8 cellular contexts compared by ENCODE assay signal in the genomic region with DNA sequence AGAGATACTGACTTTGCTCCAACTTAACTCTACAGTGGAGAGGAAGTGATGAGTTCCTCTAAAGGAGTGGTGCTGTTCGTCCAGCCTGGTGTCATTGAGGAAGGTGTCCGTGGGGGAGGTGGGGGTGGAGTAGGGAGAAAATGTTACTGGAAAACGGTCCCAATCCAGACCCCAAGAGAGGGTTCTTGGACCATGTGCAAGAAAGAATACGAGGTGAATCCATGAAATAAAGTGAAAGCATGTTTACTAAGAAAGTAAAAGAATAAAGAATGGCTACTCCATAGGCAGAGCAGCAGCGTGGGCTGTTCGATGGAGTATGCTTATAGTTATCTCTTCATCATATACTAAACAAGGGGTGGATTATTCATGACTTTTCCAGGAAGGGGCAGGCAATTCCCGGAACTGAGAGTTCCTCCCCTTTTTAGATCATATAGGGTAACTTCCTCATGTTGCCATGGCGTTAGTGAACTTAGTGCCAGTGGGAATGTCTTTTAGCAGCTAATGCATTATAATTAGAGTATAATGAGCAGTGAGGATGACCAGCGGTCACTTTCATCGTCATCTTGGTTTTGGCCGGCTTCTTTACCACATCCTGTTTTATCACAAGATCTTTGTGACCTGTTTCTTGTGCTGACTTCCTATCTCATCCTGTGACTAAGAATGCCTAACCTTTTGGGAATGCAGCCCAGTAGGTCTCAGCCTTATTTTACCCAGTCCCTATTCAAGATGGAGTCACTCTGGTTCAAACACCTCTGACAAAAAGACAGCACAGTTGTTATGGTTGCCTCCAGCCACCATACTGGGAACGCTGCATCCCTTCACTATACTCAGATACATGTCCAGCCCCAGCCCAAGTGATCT. TPM values are rescaled to one million over a fixed set of nuclear protein-coding genes. Genes with fewer than 3 reads are reported as not detected.
DNase-seq lines count a peak whose midpoint lies in the region; ATAC-seq and TF ChIP-seq lines count a peak whose summit lies in the region.

No MANE protein-coding gene starts in this region.

- no peak overlapping the region for H3K4me2 ChIP-seq in DND-41 (ENCODE audit: insufficient read depth, low read length)

- DNase-seq in DND-41 (peak; percentile 71), T-helper 17 cell (no peak), colonic mucosa (peak; percentile 38), psoas muscle (peak in 1 of 2 donors; percentile 26), NCI-H1105 (lab: John Stamatoyannopoulos, UW) (no peak), ureter (ENCODE audit: low spot score) (no peak), mesenteric fat pad (ENCODE audit: low spot score) (no peak), middle frontal gyrus (ENCODE audit: extremely low spot score, low spot score) (no peak)

- no peaks in the 10 kb centered on the region for H3K27me3 ChIP-seq in DND-41 (ENCODE audit: insufficient read depth, low read length, poor library complexity)
- H3K27me3 ChIP-seq in colonic mucosa, result no peaks in the 10 kb centered on the region
- H3K27me3 ChIP-seq in psoas muscle (ENCODE audit: insufficient read depth in 3 of 3, low read length in 2 of 3), result no peaks in the 10 kb centered on the region

- no peak overlapping the region for H3K4me3 ChIP-seq in DND-41 (ENCODE audit: low read depth in 1 of 2, low read length in 2 of 2)
- no peak overlapping the region for H3K4me3 ChIP-seq in colonic mucosa
- H3K4me3 ChIP-seq in psoas muscle, result no peak overlapping the region

- peaks cover 2% of the 10 kb centered on the region for H3K36me3 Mint-ChIP-seq in T-helper 17 cell (ENCODE audit: low read depth)

- peaks cover 12% of the 10 kb centered on the region for H3K27me3 Mint-ChIP-seq in T-helper 17 cell

- TF ChIP-seq CTCF in DND-41 (IDR thresholded peaks at IDR 0.05; ENCODE audit: borderline replicate concordance, extremely low read depth, low read length, poor library complexity, severe bottlenecking), result no peak
- TF ChIP-seq CTCF in colonic mucosa (IDR thresholded peaks at IDR 0.05), result no peak
- TF ChIP-seq CTCF in psoas muscle (IDR thresholded peaks at IDR 0.05), result no peak

- H4K20me1 ChIP-seq in DND-41 (ENCODE audit: insufficient read depth, low read length), result no peaks in the 10 kb centered on the region

- H3K27ac ChIP-seq in DND-41 (ENCODE audit: low read length) (no peak overlapping the region), colonic mucosa (peak overlapping the region; percentile 74), psoas muscle (peak overlapping the region; percentile 40)

- no peaks in the 10 kb centered on the region for H3K36me3 ChIP-seq in DND-41 (ENCODE audit: insufficient read depth, low read length)
- no peaks in the 10 kb centered on the region for H3K36me3 ChIP-seq in colonic mucosa
- H3K36me3 ChIP-seq in psoas muscle (ENCODE audit: insufficient read depth in 1 of 2, low read depth in 1 of 2), result no peaks in the 10 kb centered on the region

- H3K79me2 ChIP-seq in DND-41 (ENCODE audit: insufficient read depth, low read length), result no peaks in the 10 kb centered on the region

- no peaks in the 10 kb centered on the region for H3K9me3 ChIP-seq in DND-41 (ENCODE audit: insufficient read depth, low read length, severe bottlenecking)
- no peaks in the 10 kb centered on the region for H3K9me3 ChIP-seq in T-helper 17 cell (ENCODE audit: control insufficient read depth, low read length, poor library complexity, severe bottlenecking)
- no peaks in the 10 kb centered on the region for H3K9me3 ChIP-seq in colonic mucosa
- H3K9me3 ChIP-seq in psoas muscle, result no peaks in the 10 kb centered on the region

- H2AFZ ChIP-seq in DND-41 (ENCODE audit: low read depth, low read length), result no peak overlapping the region

- intact Hi-C loops in colonic mucosa (cut with DNase I), result no loop called here
- intact Hi-C loops in psoas muscle (cut with DNase I), result no loop called here

- WGBS in psoas muscle, 3 donors, result 53 to 62% (median 61%) methylated on average over 12 of the region's 12 CpGs

- ATAC-seq in DND-41 (ENCODE audit: insufficient read depth, low read depth), result peak; percentile 79
- peak; percentile 44 for ATAC-seq in T-helper 17 cell
- ATAC-seq in psoas muscle, result peak; percentile 15 to 54 (median 48)

- no peak overlapping the region for H3K9ac ChIP-seq in DND-41 (ENCODE audit: low read depth, low read length)
- H3K9ac ChIP-seq in colonic mucosa (ENCODE audit: low read depth in 2 of 2, low read length in 2 of 2), result no peak overlapping the region

- peak overlapping the region; percentile 83 for H3K4me3 Mint-ChIP-seq in T-helper 17 cell

- H3K27ac Mint-ChIP-seq in T-helper 17 cell, result no peak overlapping the region

- H3K4me1 Mint-ChIP-seq in T-helper 17 cell, result peaks cover 17% of the 10 kb centered on the region

- peaks cover 11% of the 10 kb centered on the region for H3K4me1 ChIP-seq in DND-41 (ENCODE audit: insufficient read depth, low read length)
- peaks cover 12% of the 10 kb centered on the region for H3K4me1 ChIP-seq in colonic mucosa
- H3K4me1 ChIP-seq in psoas muscle, result peaks cover 7% of the 10 kb centered on the region

RNA-seq across cellular contexts. Expression of a gene that starts 38.6 kb away (rescaled TPM):
- total RNA-seq in T-helper 17 cell (under 1 TPM in 1 of 2 donors, not detected in 1; 0.99 TPM), colonic mucosa (10 to 100 TPM in 1 of 2 donors, 1 to 10 TPM in 1; 9.6 to 28.9 TPM), psoas muscle (10 to 100 TPM; 10.3 to 41.7 (median 16.5) TPM), ureter (58.9 TPM), mesenteric fat pad (217 TPM)
- polyA plus RNA-seq in psoas muscle, result 10 to 100 TPM; 24.6 to 29.6 (median 26.7) TPM

Comparison
In these comparisons a context has a peak if more than half of its experiments do, and no peak if none do; other contexts are left out.
1. DNase-seq: peak in DND-41 (single experiment) and colonic mucosa (single experiment); none in T-helper 17 cell (0 of 3), NCI-H1105 (single experiment), ureter (single experiment), mesenteric fat pad (single experiment) and middle frontal gyrus (single experiment).
2. RNA of a gene that starts 38.6 kb away (total RNA-seq): 217 TPM in mesenteric fat pad (single experiment), 58.9 TPM in ureter (single experiment), 9.6 to 28.9 TPM in colonic mucosa and 10.3 to 41.7 TPM in psoas muscle; 0.99 TPM in T-helper 17 cell; every median in the first group is over 4 times any median in the second.
3. Peak in every context shown above with its lines, with median percentiles within 50 percentile points of each other: ATAC-seq.